ENCODE assay signal across 24 cellular contexts in the genomic region with DNA sequence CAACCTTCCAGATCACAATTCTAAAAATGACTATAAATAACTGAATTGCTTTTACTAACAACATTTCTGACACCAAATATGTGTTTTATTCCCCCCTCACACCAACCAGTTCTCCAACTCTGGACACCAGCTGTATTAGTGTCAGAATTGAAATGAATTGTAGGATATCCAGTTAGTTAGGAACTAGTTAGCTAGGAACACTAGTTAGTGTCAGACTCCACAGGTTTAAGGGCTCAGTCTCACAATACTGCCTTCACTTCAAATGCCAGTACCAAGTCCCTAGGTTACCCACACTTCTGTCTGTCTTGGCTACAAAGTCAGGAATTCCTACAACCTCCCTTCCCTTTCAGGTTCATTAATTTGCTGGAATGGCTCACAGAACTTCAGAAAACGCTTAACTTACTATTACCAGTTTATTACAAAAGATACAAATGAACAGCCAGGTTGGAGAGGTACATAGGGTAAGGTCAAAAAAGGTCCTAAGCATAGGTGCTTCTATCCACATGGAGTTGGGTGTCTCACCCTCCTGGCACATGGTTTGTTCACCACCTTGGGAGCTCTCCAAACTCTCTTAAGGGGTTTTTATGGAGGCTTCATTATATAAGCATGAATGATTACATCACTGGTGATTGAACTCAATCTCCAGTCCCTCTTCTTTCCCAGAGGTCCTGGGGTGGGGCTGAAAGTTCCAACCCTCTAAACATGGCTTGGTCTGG. TPM values are rescaled to one million over a fixed set of nuclear protein-coding genes. Genes with fewer than 3 reads are reported as not detected.
DNase-seq lines count a peak whose midpoint lies in the region; ATAC-seq, FAIRE-seq and TF ChIP-seq lines count a peak whose summit lies in the region.
"Had no signal": no experiment of that assay in that cellular context is flagged by ENCODE, and none has a peak within 500 bp of the region (broad histone marks: within the 10 kb centered on the region; RNA-seq: fewer than 3 reads in every experiment).

No MANE protein-coding gene starts in this region.

- peaks cover 13% of the 10 kb centered on the region for H3K36me3 Mint-ChIP-seq in activated naive CD4-positive, alpha-beta T cell treated with anti-CD3 and anti-CD28 coated beads, Interleukin-2, amount 50 U/mL, for 24 hours
- peaks cover 14 to 27% of the 10 kb centered on the region in 2 donors for H3K36me3 Mint-ChIP-seq in activated naive CD4-positive, alpha-beta T cell treated with anti-CD3 and anti-CD28 coated beads, Interleukin-2, amount 50 U/mL, for 72 hours
- H3K36me3 Mint-ChIP-seq in WTC11 (peaks cover 9% of the 10 kb centered on the region), glutamatergic neuron (ENCODE audit: unreplicated experiment) (no peaks in the 10 kb centered on the region), chondrocyte (ENCODE audit: low read depth) (peaks cover 4% of the 10 kb centered on the region)
- peaks cover 17% of the 10 kb centered on the region for H3K36me3 Mint-ChIP-seq in stimulated activated memory B cell treated with anti-CD40 and anti-IgM and Interleukin-4, amounts not matched to agents 10 μg/mL and 1 μg/mL and 100 μg/mL, for 72 hours

- H3K9me3 ChIP-seq in kidney (ENCODE audit: control insufficient read depth in 1 of 2, low read length in 2 of 2): no peaks in the 10 kb centered on the region
- no peaks in the 10 kb centered on the region for H3K9me3 ChIP-seq in gastrocnemius medialis
- H3K9me3 ChIP-seq: A549, ascending aorta had no signal

- no peak overlapping the region for H3K4me3 Mint-ChIP-seq in activated naive CD4-positive, alpha-beta T cell treated with anti-CD3 and anti-CD28 coated beads, Interleukin-2, amount 50 U/mL, for 24 hours
- H3K4me3 Mint-ChIP-seq in WTC11 (no peak overlapping the region), glutamatergic neuron (ENCODE audit: unreplicated experiment) (no peak overlapping the region), chondrocyte (ENCODE audit: unreplicated experiment) (no peak overlapping the region)
- H3K4me3 Mint-ChIP-seq in stimulated activated memory B cell treated with anti-CD40 and anti-IgM and Interleukin-4, amounts not matched to agents 10 μg/mL and 1 μg/mL and 100 μg/mL, for 72 hours: no peak overlapping the region
- H3K4me3 Mint-ChIP-seq: dendritic cell treated with granulocyte-macrophage colony-stimulating factor and Interleukin-4, amounts not matched to agents 40 ng/mL and 50 ng/mL, for 4 days had no signal

- intact Hi-C loops in kidney (cut with DNase I) (no loop called here), gastrocnemius medialis (cut with DNase I; ENCODE audit: low total_unique reads) (no loop called here)

- H3K4me1 ChIP-seq in kidney (ENCODE audit: control insufficient read depth in 1 of 2, insufficient read depth in 1 of 2, low read depth in 1 of 2, low read length in 2 of 2) (peaks cover 5 to 15% of the 10 kb centered on the region in 2 donors), gastrocnemius medialis (peaks cover 5 to 14% of the 10 kb centered on the region in 2 donors)

- H3K36me3 ChIP-seq in kidney (ENCODE audit: control insufficient read depth in 1 of 2, insufficient read depth in 2 of 2, low read length in 2 of 2) (peaks cover 0 to 10% of the 10 kb centered on the region in 2 donors), gastrocnemius medialis (peaks cover 0 to 38% of the 10 kb centered on the region in 2 donors)

- H3K4me3 ChIP-seq in kidney (ENCODE audit: low read length in 2 of 2): no peak overlapping the region
- no peak overlapping the region for H3K4me3 ChIP-seq in gastrocnemius medialis
- H3K4me3 ChIP-seq: A549, ascending aorta had no signal

- in situ Hi-C loops in gastrocnemius medialis (cut with MboI; ENCODE audit: low sequenced_read_pairs in 4 of 4): no loop called here

- peaks cover 59% of the 10 kb centered on the region for H3K4me1 Mint-ChIP-seq in activated naive CD4-positive, alpha-beta T cell treated with anti-CD3 and anti-CD28 coated beads, Interleukin-2, amount 50 U/mL, for 24 hours
- peaks cover 5% of the 10 kb centered on the region for H3K4me1 Mint-ChIP-seq in WTC11
- H3K4me1 Mint-ChIP-seq in stimulated activated memory B cell treated with anti-CD40 and anti-IgM and Interleukin-4, amounts not matched to agents 10 μg/mL and 1 μg/mL and 100 μg/mL, for 72 hours: peaks cover 35% of the 10 kb centered on the region
- peaks cover 3% of the 10 kb centered on the region for H3K4me1 Mint-ChIP-seq in glutamatergic neuron (ENCODE audit: low read depth, unreplicated experiment)
- H3K4me1 Mint-ChIP-seq in chondrocyte (ENCODE audit: low read depth): peaks cover 33% of the 10 kb centered on the region

- H3K9ac ChIP-seq in kidney (ENCODE audit: low read length in 2 of 2): no peak overlapping the region

- no peaks in the 10 kb centered on the region for H3K27me3 ChIP-seq in gastrocnemius medialis
- H3K27me3 ChIP-seq: ascending aorta had no signal

- H3K9me3 Mint-ChIP-seq in activated naive CD4-positive, alpha-beta T cell treated with anti-CD3 and anti-CD28 coated beads, Interleukin-2, amount 50 U/mL, for 24 hours: no peaks in the 10 kb centered on the region
- H3K9me3 Mint-ChIP-seq in activated naive CD4-positive, alpha-beta T cell treated with anti-CD3 and anti-CD28 coated beads, Interleukin-2, amount 50 U/mL, for 72 hours: no peaks in the 10 kb centered on the region
- H3K9me3 Mint-ChIP-seq in WTC11 (no peaks in the 10 kb centered on the region), glutamatergic neuron (ENCODE audit: unreplicated experiment) (peaks cover 5% of the 10 kb centered on the region), chondrocyte (ENCODE audit: low read depth) (no peaks in the 10 kb centered on the region)
- no peaks in the 10 kb centered on the region for H3K9me3 Mint-ChIP-seq in stimulated activated memory B cell treated with anti-CD40 and anti-IgM and Interleukin-4, amounts not matched to agents 10 μg/mL and 1 μg/mL and 100 μg/mL, for 72 hours
- H3K9me3 Mint-ChIP-seq: dendritic cell treated with granulocyte-macrophage colony-stimulating factor and Interleukin-4, amounts not matched to agents 40 ng/mL and 50 ng/mL, for 4 days had no signal

- peak overlapping the region; percentile 51 for H3K27ac Mint-ChIP-seq in activated naive CD4-positive, alpha-beta T cell treated with anti-CD3 and anti-CD28 coated beads, Interleukin-2, amount 50 U/mL, for 24 hours
- no peak overlapping the region for H3K27ac Mint-ChIP-seq in activated naive CD4-positive, alpha-beta T cell treated with anti-CD3 and anti-CD28 coated beads, Interleukin-2, amount 50 U/mL, for 72 hours
- H3K27ac Mint-ChIP-seq in WTC11: 0 out of 2 replicates have a peak overlapping the region, but pooled peaks have one; percentile 23
- peak overlapping the region; percentile 33 for H3K27ac Mint-ChIP-seq in stimulated activated memory B cell treated with anti-CD40 and anti-IgM and Interleukin-4, amounts not matched to agents 10 μg/mL and 1 μg/mL and 100 μg/mL, for 72 hours
- H3K27ac Mint-ChIP-seq in glutamatergic neuron (ENCODE audit: unreplicated experiment): no peak overlapping the region
- no peak overlapping the region for H3K27ac Mint-ChIP-seq in chondrocyte (ENCODE audit: unreplicated experiment)
- H3K27ac Mint-ChIP-seq: dendritic cell treated with granulocyte-macrophage colony-stimulating factor and Interleukin-4, amounts not matched to agents 40 ng/mL and 50 ng/mL, for 4 days had no signal

- POLR2A ChIA-PET in WTC11 (lab: Charles Lee): no interaction called here

- no peak for FAIRE-seq in kidney (lab: Jason Lieb, UNC)
- FAIRE-seq: A549, urothelium cell line had no signal

- CTCF ChIA-PET in WTC11 (lab: Charles Lee): interaction anchor here (0.6 kb wide), 1 partner anchor 68 kb away, joined by 3 read pairs; no protein-coding TSS in a partner anchor

- peak overlapping the region; percentile 53 to 72 for H3K27ac ChIP-seq in kidney (ENCODE audit: low read depth in 2 of 2, low read length in 2 of 2)
- H3K27ac ChIP-seq in gastrocnemius medialis: no peak overlapping the region
- H3K27ac ChIP-seq: A549, ascending aorta had no signal

- no peak for DNase-seq in activated naive CD4-positive, alpha-beta T cell treated with anti-CD3 and anti-CD28 coated beads, Interleukin-2, amount 50 U/mL, for 72 hours (ENCODE audit: low spot score in 2 of 2)
- DNase-seq in WTC11 (ENCODE audit: low spot score) (no peak), kidney (no peak), glutamatergic neuron (no peak), gastrocnemius medialis (no peak), chondrocyte (ENCODE audit: low spot score) (no peak)
- DNase-seq: activated CD4-positive, alpha-beta T cell treated with anti-CD3 and anti-CD28 coated beads for 48 hours; activated CD8-positive, alpha-beta memory T cell treated with anti-CD3 and anti-CD28 coated beads, Interleukin-2, amount 50 U/mL, for 4 hours; activated naive CD4-positive, alpha-beta T cell; erythroblast; NCI-H1105; NCI-H2107; NCI-H82 had no signal

- TF ChIP-seq CTCF in WTC11 (IDR thresholded peaks at IDR 0.05) (no peak), kidney (IDR thresholded peaks at IDR 0.05; ENCODE audit: borderline replicate concordance, extremely low read depth, insufficient read depth) (no peak), glutamatergic neuron (IDR thresholded peaks at IDR 0.05; ENCODE audit: partially characterized antibody, unreplicated experiment) (no peak), gastrocnemius medialis (IDR thresholded peaks at IDR 0.05 in 4 of 5, conservative IDR thresholded peaks at IDR 0.05 in 1 of 5) (no peak), chondrocyte (IDR thresholded peaks at IDR 0.05) (no peak)

- no peak for TF ChIP-seq POLR2A in gastrocnemius medialis (IDR thresholded peaks at IDR 0.05)

- ATAC-seq in activated naive CD4-positive, alpha-beta T cell treated with anti-CD3 and anti-CD28 coated beads, Interleukin-2, amount 50 U/mL, for 72 hours: no peak
- ATAC-seq in WTC11 (no peak), gastrocnemius medialis (no peak)
- no peak for ATAC-seq in stimulated activated memory B cell treated with anti-CD40 and anti-IgM and Interleukin-4, amounts not matched to agents 10 μg/mL and 1 μg/mL and 100 μg/mL, for 72 hours
- ATAC-seq: A549, Panc1, sciatic nerve, SK-N-SH treated with all-trans-retinoic acid at 6 μM for 48 hours had no signal

- H3K27me3 Mint-ChIP-seq in activated naive CD4-positive, alpha-beta T cell treated with anti-CD3 and anti-CD28 coated beads, Interleukin-2, amount 50 U/mL, for 24 hours: no peaks in the 10 kb centered on the region
- peaks cover 8% of the 10 kb centered on the region for H3K27me3 Mint-ChIP-seq in WTC11 (ENCODE audit: low read depth)
- H3K27me3 Mint-ChIP-seq in stimulated activated memory B cell treated with anti-CD40 and anti-IgM and Interleukin-4, amounts not matched to agents 10 μg/mL and 1 μg/mL and 100 μg/mL, for 72 hours: no peaks in the 10 kb centered on the region
- H3K27me3 Mint-ChIP-seq in glutamatergic neuron (ENCODE audit: unreplicated experiment): peaks cover 11% of the 10 kb centered on the region
- H3K27me3 Mint-ChIP-seq in chondrocyte (ENCODE audit: low read depth): no peaks in the 10 kb centered on the region
- H3K27me3 Mint-ChIP-seq: dendritic cell treated with granulocyte-macrophage colony-stimulating factor and Interleukin-4, amounts not matched to agents 40 ng/mL and 50 ng/mL, for 4 days had no signal

RNA-seq across cellular contexts. Expression of a gene that starts 4.2 kb away (rescaled TPM):
- total RNA-seq in activated naive CD4-positive, alpha-beta T cell treated with anti-CD3 and anti-CD28 coated beads, Interleukin-2, amount 50 U/mL, for 72 hours: 10 to 100 TPM; 34.8 to 44.4 TPM
- total RNA-seq in WTC11 (2021) (26.1 to 30.2 TPM (median 26.5 TPM) in 3 replicates), kidney (61.4 TPM), glutamatergic neuron (ENCODE audit: unreplicated experiment) (19.5 TPM), gastrocnemius medialis (10 to 100 TPM; 18.4 to 39.4 (median 24.3) TPM), chondrocyte (38.3 to 61.1 TPM (median 41.6 TPM) in 3 replicates)
- 26.0 TPM for polyA plus RNA-seq in kidney (ENCODE audit: insufficient read depth, low read depth, low replicate concordance)

RNA-seq across cellular contexts. Expression of a gene that starts 37.9 kb away (rescaled TPM):
- total RNA-seq in activated naive CD4-positive, alpha-beta T cell treated with anti-CD3 and anti-CD28 coated beads, Interleukin-2, amount 50 U/mL, for 72 hours: under 1 TPM; 0.07 to 0.31 TPM
- total RNA-seq in WTC11 (2021): 0.28 to 0.71 TPM (median 0.50 TPM) in 3 replicates
- total RNA-seq in kidney: not detected
- not detected for polyA plus RNA-seq in kidney (ENCODE audit: insufficient read depth, low read depth, low replicate concordance)
- not detected for total RNA-seq in glutamatergic neuron (ENCODE audit: unreplicated experiment)
- total RNA-seq in gastrocnemius medialis: under 1 TPM in 1 of 4 donors, not detected in 3; 0.07 TPM
- total RNA-seq in chondrocyte: not detected in 3 replicates
- total RNA-seq: ascending aorta, G401, glomerular endothelial cell, sciatic nerve had no signal
- polyA plus RNA-seq: A549 had no signal

RNA-seq across cellular contexts. Expression of a gene that starts 58.5 kb away (rescaled TPM):
- total RNA-seq in activated naive CD4-positive, alpha-beta T cell treated with anti-CD3 and anti-CD28 coated beads, Interleukin-2, amount 50 U/mL, for 72 hours: 10 to 100 TPM; 64.5 to 69.4 TPM
- total RNA-seq in WTC11 (2021): 42.8 to 50.5 TPM (median 43.0 TPM) in 3 replicates
- 37.6 TPM for total RNA-seq in kidney
- 15.9 TPM for polyA plus RNA-seq in kidney (ENCODE audit: insufficient read depth, low read depth, low replicate concordance)
- 52.2 TPM for total RNA-seq in glutamatergic neuron (ENCODE audit: unreplicated experiment)
- 10 to 100 TPM; 13.8 to 17.1 (median 15.7) TPM for total RNA-seq in gastrocnemius medialis
- total RNA-seq in chondrocyte: 25.3 to 31.0 TPM (median 25.4 TPM) in 3 replicates

Comparison
In these comparisons a context has a peak if more than half of its experiments do, and no peak if none do; other contexts are left out.
1. H3K27ac Mint-ChIP-seq: peak in activated naive CD4-positive, alpha-beta T cell treated with anti-CD3 and anti-CD28 coated beads, Interleukin-2, amount 50 U/mL, for 24 hours (single experiment), WTC11 (single experiment) and stimulated activated memory B cell treated with anti-CD40 and anti-IgM and Interleukin-4, amounts not matched to agents 10 μg/mL and 1 μg/mL and 100 μg/mL, for 72 hours (single experiment); none in activated naive CD4-positive, alpha-beta T cell treated with anti-CD3 and anti-CD28 coated beads, Interleukin-2, amount 50 U/mL, for 72 hours (0 of 2), glutamatergic neuron (single experiment) and chondrocyte (single experiment).
2. H3K27ac ChIP-seq: peak in kidney (2 of 2); none in gastrocnemius medialis (0 of 4).